Comparison of ENCODE assay signal across 31 cellular contexts in the genomic region with DNA sequence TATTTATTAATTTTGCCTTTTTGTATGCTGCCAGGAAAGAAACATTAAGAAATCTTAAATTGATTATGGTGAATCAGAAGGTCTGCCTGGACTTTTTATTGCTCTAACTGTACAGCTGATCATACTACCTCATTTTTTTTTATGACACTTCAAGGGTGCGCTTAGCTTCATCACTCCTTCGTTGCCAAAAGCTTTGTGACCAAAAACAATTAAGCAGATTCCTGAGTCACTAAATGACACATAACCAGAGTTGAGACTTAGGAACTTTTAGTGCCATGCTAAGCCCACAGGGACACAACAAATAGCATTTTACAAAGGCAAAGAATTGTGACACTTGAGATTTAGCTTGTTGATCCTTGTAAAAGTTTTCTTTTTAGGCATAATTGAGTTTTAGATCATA. TPM values are rescaled to one million over a fixed set of nuclear protein-coding genes. Genes with fewer than 3 reads are reported as not detected.
"Had no signal": no experiment of that assay in that cellular context is flagged by ENCODE, and none has a peak within 500 bp of the region (broad histone marks: within the 10 kb centered on the region; RNA-seq: fewer than 3 reads in every experiment).

No MANE protein-coding gene starts in this region.

- H3K27ac Mint-ChIP-seq: immature natural killer cell; naive thymus-derived CD8-positive, alpha-beta T cell; nephron progenitor cell had no signal

- H3K4me3 Mint-ChIP-seq: immature natural killer cell; naive thymus-derived CD8-positive, alpha-beta T cell; nephron progenitor cell had no signal

- H3K27me3 ChIP-seq: colonic mucosa, right atrium auricular region, upper lobe of left lung had no signal

- H3K9me3 ChIP-seq: colonic mucosa, esophagus squamous epithelium, heart right ventricle, lower lobe of right lung, prostate gland, right atrium auricular region, stomach, thoracic aorta, tibial nerve, upper lobe of left lung had no signal

- DNase-seq: colonic mucosa; dermis blood vessel endothelial cell; effector memory CD4-positive, alpha-beta T cell; erythroblast; esophagus squamous epithelium; foreskin melanocyte; glutamatergic neuron; heart right ventricle; hypothalamus; immature natural killer cell; left ventricle myocardium superior; lower lobe of right lung; naive thymus-derived CD8-positive, alpha-beta T cell; nephron progenitor cell; nucleus accumbens; stimulated activated CD4-positive, alpha-beta T cell treated with anti-CD3 and anti-CD28 coated beads, Interleukin-12 subunit alpha, Interleukin-12 subunit beta, amount 100 ng/mL, for 4 hours; stimulated activated CD4-positive, alpha-beta T cell treated with anti-CD3 and anti-CD28 coated beads, Interleukin-1b, Interleukin-23, amount 100 ng/mL, for 48 hours; stimulated activated CD4-positive, alpha-beta T cell treated with anti-CD3 and anti-CD28 coated beads, Interleukin-4, amount 100 ng/mL, for 1 hour; stimulated activated CD8-positive, alpha-beta memory T cell treated with anti-CD3 and anti-CD28 coated beads, Interleukin-4, amount 100 ng/mL, for 48 hours; stimulated activated naive CD4-positive, alpha-beta T cell; stomach; substantia nigra; upper lobe of left lung had no signal

- ATAC-seq: heart right ventricle; left ventricle myocardium superior; lower lobe of right lung; naive thymus-derived CD8-positive, alpha-beta T cell; sciatic nerve had no signal

- H3K9me3 Mint-ChIP-seq: immature natural killer cell; naive thymus-derived CD8-positive, alpha-beta T cell; nephron progenitor cell had no signal

- H3K36me3 Mint-ChIP-seq: immature natural killer cell; naive thymus-derived CD8-positive, alpha-beta T cell had no signal

- H3K4me1 Mint-ChIP-seq: nephron progenitor cell had no signal

- H3K27ac ChIP-seq: colonic mucosa, esophagus squamous epithelium, heart right ventricle, lower lobe of right lung, prostate gland, right atrium auricular region, stomach, thoracic aorta, tibial nerve, upper lobe of left lung had no signal

- H3K4me3 ChIP-seq: colonic mucosa, esophagus squamous epithelium, heart right ventricle, lower lobe of right lung, prostate gland, right atrium auricular region, smooth muscle cell, stomach, thoracic aorta, tibial nerve, upper lobe of left lung had no signal

- H3K36me3 ChIP-seq: colonic mucosa, esophagus squamous epithelium, heart right ventricle, lower lobe of right lung, prostate gland, right atrium auricular region, stomach, thoracic aorta, tibial nerve, upper lobe of left lung had no signal

RNA-seq across cellular contexts. Expression of a gene that starts 4.9 kb away (rescaled TPM):
- total RNA-seq: dermis blood vessel endothelial cell; esophagus squamous epithelium; lower lobe of right lung; myocyte; naive thymus-derived CD8-positive, alpha-beta T cell; osteocyte; prostate gland; smooth muscle cell had no signal
